In genomic region chr7:143938522-143939243, GRCh38 we compare ENCODE assay signal across 32 cellular contexts. TPM values are rescaled to one million over a fixed set of nuclear protein-coding genes. Genes with fewer than 3 reads are reported as not detected.
"Had no signal": no experiment of that assay in that cellular context is flagged by ENCODE, and none has a peak within 500 bp of the region (broad histone marks: within the 10 kb centered on the region; RNA-seq: fewer than 3 reads in every experiment).

No MANE protein-coding gene starts in this region.

- H3K36me3 Mint-ChIP-seq: activated naive CD4-positive, alpha-beta T cell treated with anti-CD3 and anti-CD28 coated beads, Interleukin-2, amount 50 U/mL, for 24 hours; activated naive CD8-positive, alpha-beta T cell treated with anti-CD3 and anti-CD28 coated beads, Interleukin-2, amount 10 ng/mL, durations not matched to agents 7 days and 5 days had no signal

- H3K27ac Mint-ChIP-seq: activated CD4-positive, alpha-beta memory T cell treated with anti-CD3 and anti-CD28 coated beads, Interleukin-2, amount 10 ng/mL, durations not matched to agents 7 days and 5 days; activated naive CD4-positive, alpha-beta T cell treated with anti-CD3 and anti-CD28 coated beads, Interleukin-2, amount 50 U/mL, for 24 hours; activated naive CD8-positive, alpha-beta T cell treated with anti-CD3 and anti-CD28 coated beads, Interleukin-2, amount 10 ng/mL, durations not matched to agents 7 days and 5 days; activated T-cell treated with anti-CD3 and anti-CD28 coated beads, Interleukin-2, amount 50 U/mL, for 24 hours; activated T-helper 2 cell treated with anti-CD3 and anti-CD28 coated beads, Interferon-gamma antibody, Interleukin-2, Interleukin-4, amounts not matched to agents 10 μg/mL and 5 μg/mL and 100 μg/mL, durations not matched to agents 14 hours and 24 hours and 36 hours had no signal

- H3K9me3 Mint-ChIP-seq: activated CD4-positive, alpha-beta memory T cell treated with anti-CD3 and anti-CD28 coated beads, Interleukin-2, amount 10 ng/mL, durations not matched to agents 7 days and 5 days; activated naive CD4-positive, alpha-beta T cell treated with anti-CD3 and anti-CD28 coated beads, Interleukin-2, amount 50 U/mL, for 24 hours; activated naive CD8-positive, alpha-beta T cell treated with anti-CD3 and anti-CD28 coated beads, Interleukin-2, amount 10 ng/mL, durations not matched to agents 7 days and 5 days; activated T-cell treated with anti-CD3 and anti-CD28 coated beads, Interleukin-2, amount 50 U/mL, for 24 hours; activated T-helper 2 cell treated with anti-CD3 and anti-CD28 coated beads, Interferon-gamma antibody, Interleukin-2, Interleukin-4, amounts not matched to agents 10 μg/mL and 5 μg/mL and 100 μg/mL, durations not matched to agents 14 hours and 24 hours and 36 hours had no signal

- H3K4me3 Mint-ChIP-seq: activated CD4-positive, alpha-beta memory T cell treated with anti-CD3 and anti-CD28 coated beads, Interleukin-2, amount 10 ng/mL, durations not matched to agents 7 days and 5 days; activated naive CD4-positive, alpha-beta T cell treated with anti-CD3 and anti-CD28 coated beads, Interleukin-2, amount 50 U/mL, for 24 hours; activated naive CD8-positive, alpha-beta T cell treated with anti-CD3 and anti-CD28 coated beads, Interleukin-2, amount 10 ng/mL, durations not matched to agents 7 days and 5 days; activated T-cell treated with anti-CD3 and anti-CD28 coated beads, Interleukin-2, amount 50 U/mL, for 24 hours had no signal

- DNase-seq: activated CD4-positive, alpha-beta memory T cell treated with anti-CD3 and anti-CD28 coated beads, Interleukin-2, amount 10 ng/mL, durations not matched to agents 7 days and 5 days; activated CD4-positive, alpha-beta T cell treated with anti-CD3 and anti-CD28 coated beads for 1 hour; activated CD4-positive, alpha-beta T cell treated with anti-CD3 and anti-CD28 coated beads for 48 hours; activated CD4-positive, CD25-positive, alpha-beta regulatory T cell; activated gamma-delta T cell; activated naive CD4-positive, alpha-beta T cell treated with Interleukin-2 at 50 U/mL for 16 hours; activated naive CD8-positive, alpha-beta T cell treated with anti-CD3 and anti-CD28 coated beads, Interleukin-2, amount 10 ng/mL, durations not matched to agents 7 days and 5 days; activated T-cell treated with anti-CD3 and anti-CD28 coated beads, Interleukin-2, amount 50 U/mL, for 24 hours; body of pancreas; NCI-H1092 treated with DMSO at 0.1 percent for 48 hours; NCI-H1417; NCI-H146; NCI-H187; NCI-H2029 treated with DMSO at 0.1 percent for 48 hours; NCI-H2107; NCI-H2171; NCI-H510A; NCI-H526; NCI-H748 treated with DMSO at 0.1 percent for 48 hours; Right ventricle myocardium superior; SW 1271; T-helper 1 cell; T-helper 2 cell; T-helper 9 cell; WERI-Rb-1 had no signal

- ATAC-seq: body of pancreas had no signal

- H3K4me1 Mint-ChIP-seq: activated CD4-positive, alpha-beta memory T cell treated with anti-CD3 and anti-CD28 coated beads, Interleukin-2, amount 10 ng/mL, durations not matched to agents 7 days and 5 days; activated naive CD4-positive, alpha-beta T cell treated with anti-CD3 and anti-CD28 coated beads, Interleukin-2, amount 50 U/mL, for 24 hours; activated naive CD8-positive, alpha-beta T cell treated with anti-CD3 and anti-CD28 coated beads, Interleukin-2, amount 10 ng/mL, durations not matched to agents 7 days and 5 days had no signal

RNA-seq across cellular contexts. Expression of gene OR2F2, which starts 3.6 kb away (rescaled TPM):
- total RNA-seq: activated CD4-positive, alpha-beta memory T cell treated with anti-CD3 and anti-CD28 coated beads, Interleukin-2, amount 10 ng/mL, durations not matched to agents 7 days and 5 days; activated naive CD8-positive, alpha-beta T cell treated with anti-CD3 and anti-CD28 coated beads, Interleukin-2, amount 10 ng/mL, durations not matched to agents 7 days and 5 days; activated T-helper 2 cell treated with anti-CD3 and anti-CD28 coated beads, Interferon-gamma antibody, Interleukin-2, Interleukin-4, amounts not matched to agents 10 μg/mL and 5 μg/mL and 100 μg/mL, durations not matched to agents 14 hours and 24 hours and 36 hours; astrocyte; body of pancreas; breast epithelium; cardiac septum; M059J; OCI-LY7; Right ventricle myocardium superior had no signal

RNA-seq across cellular contexts. Expression of gene OR2F1, which starts 16.0 kb away (rescaled TPM):
- total RNA-seq: activated CD4-positive, alpha-beta memory T cell treated with anti-CD3 and anti-CD28 coated beads, Interleukin-2, amount 10 ng/mL, durations not matched to agents 7 days and 5 days; activated naive CD8-positive, alpha-beta T cell treated with anti-CD3 and anti-CD28 coated beads, Interleukin-2, amount 10 ng/mL, durations not matched to agents 7 days and 5 days; activated T-helper 2 cell treated with anti-CD3 and anti-CD28 coated beads, Interferon-gamma antibody, Interleukin-2, Interleukin-4, amounts not matched to agents 10 μg/mL and 5 μg/mL and 100 μg/mL, durations not matched to agents 14 hours and 24 hours and 36 hours; astrocyte; body of pancreas; cardiac septum; M059J; OCI-LY7; Right ventricle myocardium superior had no signal
